8 cellular contexts compared by ENCODE assay signal in the genomic region with DNA sequence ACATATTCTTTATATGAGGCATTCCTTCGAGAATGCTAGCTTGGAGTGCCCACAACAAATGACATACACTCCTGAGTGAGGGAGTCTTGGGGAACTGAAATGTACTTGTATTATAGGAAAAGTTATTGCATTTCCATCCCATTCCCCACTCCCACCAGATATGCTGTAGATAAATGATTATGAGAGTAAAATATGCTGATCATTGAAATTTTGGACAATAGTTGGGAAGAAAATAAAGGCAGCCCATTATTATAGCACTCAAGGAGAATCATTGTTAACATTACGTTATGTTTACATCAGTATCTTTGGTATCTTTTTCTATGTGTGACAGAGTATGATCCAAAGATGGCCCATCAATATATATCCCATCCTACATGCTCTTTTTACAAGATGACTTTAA.
"Had no signal": no experiment of that assay in that cellular context is flagged by ENCODE, and none has a peak within 500 bp of the region (broad histone marks: within the 10 kb centered on the region; RNA-seq: fewer than 3 reads in every experiment).

No MANE protein-coding gene starts in this region.

- ATAC-seq: HCT116 had no signal

- H3K4me3 ChIP-seq: GM23248, HAP-1 had no signal

- H3K27ac ChIP-seq: GM23248, HL-60 had no signal

- H3K9ac ChIP-seq: GM23248 had no signal

- H3K9me3 ChIP-seq: HAP-1 had no signal

- DNase-seq: GM23248, GOT3, H7, HFFc6, KG1 had no signal

- H3K4me1 ChIP-seq: HAP-1 had no signal

- H3K36me3 ChIP-seq: HAP-1 had no signal

- H2AFZ ChIP-seq: GM23248 had no signal
